22 cellular contexts compared by ENCODE assay signal in the genomic region with DNA sequence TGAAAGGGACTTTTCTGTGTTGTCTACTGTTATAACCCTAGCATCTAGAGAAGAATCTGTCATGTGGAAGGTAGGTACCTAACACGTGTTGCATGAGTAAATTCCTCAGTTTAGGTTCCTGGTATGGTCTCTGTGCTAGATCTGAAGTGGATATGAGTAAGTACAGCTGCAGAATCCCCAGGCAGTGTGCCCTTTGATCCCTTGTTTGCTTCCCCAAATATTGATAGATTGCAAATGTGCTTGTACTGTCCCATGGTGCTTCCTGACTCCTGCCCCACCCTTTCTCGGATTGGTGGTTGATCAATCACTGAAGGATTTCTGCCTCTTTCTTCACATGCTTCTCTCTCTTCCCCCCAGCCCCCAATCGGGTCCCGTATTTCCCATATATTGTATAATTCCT.
"Had no signal": no experiment of that assay in that cellular context is flagged by ENCODE, and none has a peak within 500 bp of the region (broad histone marks: within the 10 kb centered on the region; RNA-seq: fewer than 3 reads in every experiment).

No MANE protein-coding gene starts in this region.

- FAIRE-seq: endothelial cell of umbilical vein, frontal cortex, islet of Langerhans, keratinocyte had no signal

- DNase-seq: dermis blood vessel endothelial cell; dorsolateral prefrontal cortex; effector CD4-positive, alpha-beta T cell; effector memory CD4-positive, alpha-beta T cell; foreskin keratinocyte; heart left ventricle; hippocampal formation; left cardiac atrium; left lung; left ventricle myocardium superior; lower lobe of right lung; mesenchymal stem cell; mucosa of descending colon; naive B cell; naive thymus-derived CD8-positive, alpha-beta T cell had no signal

- H3K4me1 ChIP-seq: esophagus muscularis mucosa, foreskin keratinocyte, gastroesophageal sphincter, heart left ventricle, left lung, lower lobe of right lung had no signal

- H3K9me3 ChIP-seq: esophagus muscularis mucosa, lower lobe of right lung had no signal

- H3K27me3 ChIP-seq: dorsolateral prefrontal cortex, esophagus muscularis mucosa, foreskin keratinocyte, gastroesophageal sphincter, heart left ventricle, left lung had no signal

- ATAC-seq: foreskin keratinocyte; gastroesophageal sphincter; heart left ventricle; left cardiac atrium; left lung; left ventricle myocardium superior; lower lobe of right lung; mucosa of descending colon; naive thymus-derived CD8-positive, alpha-beta T cell had no signal

- H3K27ac ChIP-seq: coronary artery, dorsolateral prefrontal cortex, esophagus muscularis mucosa, foreskin keratinocyte, gastroesophageal sphincter, heart left ventricle, left lung, lower lobe of right lung had no signal

- H3K4me3 ChIP-seq: coronary artery, dorsolateral prefrontal cortex, esophagus muscularis mucosa, gastroesophageal sphincter, heart left ventricle, left lung, lower lobe of right lung, mucosa of descending colon had no signal

- H3K36me3 ChIP-seq: esophagus muscularis mucosa, gastroesophageal sphincter, heart left ventricle, left lung, lower lobe of right lung had no signal
